ENCODE assay signal across 8 cellular contexts in genomic region chr4:154743683-154744340, GRCh38. TPM values are rescaled to one million over a fixed set of nuclear protein-coding genes. Genes with fewer than 3 reads are reported as not detected.
A peak's percentile ranks its signal among the peaks of the same experiment; 100 is the strongest.
DNase-seq lines count a peak whose midpoint lies in the region; ATAC-seq, FAIRE-seq and TF ChIP-seq lines count a peak whose summit lies in the region.

Gene LRAT (plus strand): TSS chr4:154744000. CDS start chr4:154744327, 327 bp downstream.

- H3K36me3 ChIP-seq in H7 (replicated peaks; ENCODE audit: control insufficient read depth, insufficient read depth, low read length) (no peaks in the 10 kb centered on the region), NT2/D1 (ENCODE audit: insufficient read depth, insufficient read length, low read length) (no peaks in the 10 kb centered on the region), GM12878 (ENCODE audit: control insufficient read depth in 2 of 2, insufficient read depth in 2 of 2, low read length in 1 of 2) (no peaks in the 10 kb centered on the region), iPS-15b (ENCODE audit: control insufficient read depth, insufficient read depth, low read length) (no peaks in the 10 kb centered on the region), sigmoid colon (no peaks in the 10 kb centered on the region)

- TF ChIP-seq CTCF in CD14-positive monocyte (IDR thresholded peaks at IDR 0.05) (no peak), GM12878 (IDR thresholded peaks at IDR 0.05 in 2 of 3, conservative IDR thresholded peaks at IDR 0.05 in 1 of 3; ENCODE audit: control insufficient read depth in 2 of 3, extremely low read depth in 1 of 3, insufficient read depth in 1 of 3, low read depth in 3 of 3, low read length in 3 of 3) (no peak), sigmoid colon (IDR thresholded peaks at IDR 0.05) (peak in 1 of 4 experiments; percentile 11)

- H3K9me3 Mint-ChIP-seq in CD14-positive monocyte = peaks cover 0 to 25% (median 13%) of the 10 kb centered on the region in 7 donors

- no peak for TF ChIP-seq RAD21 in GM12878 (IDR thresholded peaks at IDR 0.05; ENCODE audit: insufficient read depth, low read depth, low read length)

- intact Hi-C loops in CD14-positive monocyte (cut with micrococcal nuclease) (no loop called here), GM12878 (cut with micrococcal nuclease; ENCODE audit: unreplicated experiment) (no loop called here), sigmoid colon (cut with DNase I) (no loop called here)

- H3K36me3 Mint-ChIP-seq in CD14-positive monocyte = peaks cover 0 to 2% of the 10 kb centered on the region in 2 donors

- H3K4me3 Mint-ChIP-seq in CD14-positive monocyte = peak within 1 kb of the TSS; percentile 81 to 97

- peak; percentile 38; the same call in 1 of the 3 replicates for ATAC-seq in GM12878
- no peak for ATAC-seq in HG02870 (IDR thresholded peaks at IDR 0.05; ENCODE audit: unreplicated experiment)
- ATAC-seq in GM19467 (IDR thresholded peaks at IDR 0.05; ENCODE audit: unreplicated experiment) = no peak

- SMC1A ChIA-PET in GM12878 (lab: Charles Lee; ENCODE audit: uncharacterized antibody, unreplicated experiment) = no interaction called here

- H3K4me3 ChIP-seq in H7 (ENCODE audit: insufficient read depth, low read depth, low read length) (peak within 1 kb of the TSS; percentile 86), NT2/D1 (ENCODE audit: insufficient read length, low read depth) (peak within 1 kb of the TSS; percentile 78), GM12878 (no peak within 1 kb of the TSS), iPS-15b (ENCODE audit: low read depth, low read length) (peak within 1 kb of the TSS; percentile 90), sigmoid colon (peak within 1 kb of the TSS; percentile 41 to 65 (median 63))

- H3K9ac ChIP-seq in NT2/D1 (ENCODE audit: insufficient read length, low read depth) (peak within 1 kb of the TSS; percentile 72), GM12878 (ENCODE audit: control insufficient read depth, insufficient read depth, low read length) (no peak within 1 kb of the TSS), iPS-15b (ENCODE audit: low read depth, low read length) (peak within 1 kb of the TSS; percentile 56)

- DNase-seq in CD14-positive monocyte (ENCODE audit: low spot score) (no peak), H7 (peak; percentile 94), NT2/D1 (ENCODE audit: low read depth, low spot score) (peak; percentile 67), GM12878 (ENCODE audit: low read depth, low spot score) (no peak), sigmoid colon (peak; percentile 73)

- peak within 1 kb of the TSS; percentile 7; the same call in 1 of the 2 replicates for H3K4me2 ChIP-seq in GM12878 (ENCODE audit: control insufficient read depth, insufficient read depth)

- H3K9me3 ChIP-seq in NT2/D1 (ENCODE audit: insufficient read depth, low read length) = no peaks in the 10 kb centered on the region
- no peaks in the 10 kb centered on the region for H3K9me3 ChIP-seq in GM12878 (replicated peaks; ENCODE audit: control insufficient read depth, insufficient read depth, low read length)
- H3K9me3 ChIP-seq in iPS-15b (ENCODE audit: control insufficient read depth, insufficient read depth, low read length) = no peaks in the 10 kb centered on the region
- no peaks in the 10 kb centered on the region for H3K9me3 ChIP-seq in sigmoid colon

- H3K27ac ChIP-seq in GM12878 (ENCODE audit: control insufficient read depth, insufficient read depth) (no peak within 1 kb of the TSS), sigmoid colon (peak within 1 kb of the TSS in 2 of 4 donors; percentile 29 to 46)

- peak within 1 kb of the TSS in 2 of 7 donors; percentile 54 to 64 for H3K27ac Mint-ChIP-seq in CD14-positive monocyte

- RAD21 ChIA-PET in GM12878 (lab: Charles Lee; ENCODE audit: unreplicated experiment) = no interaction called here

- H2AFZ ChIP-seq in GM12878 (ENCODE audit: control insufficient read depth, low read depth, low read length) = no peak within 1 kb of the TSS

- peaks cover 54 to 76% (median 74%) of the 10 kb centered on the region in 3 donors for H3K27me3 Mint-ChIP-seq in CD14-positive monocyte (ENCODE audit: low read depth in 3 of 3)

- peaks cover 29% of the 10 kb centered on the region for H3K27me3 ChIP-seq in H7 (ENCODE audit: control insufficient read depth, insufficient read depth, low read length)
- peaks cover 60% of the 10 kb centered on the region for H3K27me3 ChIP-seq in NT2/D1 (ENCODE audit: insufficient read depth, insufficient read length)
- H3K27me3 ChIP-seq in GM12878 (replicated peaks in 1 of 2; ENCODE audit: control insufficient read depth in 2 of 2, insufficient read depth in 2 of 2, low read length in 1 of 2) = peaks cover 9 to 12% of the 10 kb centered on the region in 2 experiments
- H3K27me3 ChIP-seq in iPS-15b (ENCODE audit: control insufficient read depth, insufficient read depth, low read length) = peaks cover 31% of the 10 kb centered on the region
- H3K27me3 ChIP-seq in sigmoid colon = peaks cover 0 to 29% (median 4%) of the 10 kb centered on the region in 3 donors

- 59% methylated on average over 44 of the region's 55 CpGs for WGBS in GM12878 (ENCODE audit: insufficient coverage, insufficient replicate concordance, low lambda C conversion rate, missing lambda C conversion rate)
- WGBS in sigmoid colon, 2 donors = 2 to 3% methylated on average over 55 of the region's 55 CpGs

- TF ChIP-seq POLR2A in GM12878 (IDR thresholded peaks at IDR 0.05; ENCODE audit: low read depth, low read length) (no peak), sigmoid colon (IDR thresholded peaks at IDR 0.05) (no peak)

- TF ChIP-seq EP300 in GM12878 (IDR thresholded peaks at IDR 0.05; ENCODE audit: borderline replicate concordance in 1 of 2, control insufficient read depth in 1 of 2, low read depth in 2 of 2, low read length in 2 of 2) (no peak), sigmoid colon (IDR thresholded peaks at IDR 0.05) (no peak)

- no peaks in the 10 kb centered on the region for H3K79me2 ChIP-seq in GM12878 (ENCODE audit: control insufficient read depth, insufficient read depth, low read length)

- no peaks in the 10 kb centered on the region for H4K20me1 ChIP-seq in GM12878 (ENCODE audit: control insufficient read depth, insufficient read depth)

- no TSS peak for BruUV-seq in GM12878 (replicated peaks; lab: Mats Ljungman, UMichigan)

- CTCF ChIA-PET in GM12878 (lab: Yijun Ruan, JAX) = no interaction called here

- POLR2A ChIA-PET in GM12878 (lab: Charles Lee) = no interaction called here

- no peak for FAIRE-seq in GM12878 (lab: Jason Lieb, UNC)

- peaks cover 2% of the 10 kb centered on the region for H3K4me1 ChIP-seq in NT2/D1 (ENCODE audit: insufficient read depth, insufficient read length)
- no peaks in the 10 kb centered on the region for H3K4me1 ChIP-seq in GM12878 (ENCODE audit: control insufficient read depth, insufficient read depth, low read length)
- H3K4me1 ChIP-seq in iPS-15b (ENCODE audit: control insufficient read depth, insufficient read depth, low read length) = peaks cover 18% of the 10 kb centered on the region
- H3K4me1 ChIP-seq in sigmoid colon = peaks cover 0 to 29% (median 26%) of the 10 kb centered on the region in 4 donors

- in situ Hi-C loops in GM12878 (cut with MboI) = no loop called here

- H3K4me1 Mint-ChIP-seq in CD14-positive monocyte = peaks cover 19% of the 10 kb centered on the region

TF ChIP-seq in GM12878, 131 proteins besides CTCF, POLR2A, EP300 and RAD21:
- TF ChIP-seq RCOR1 (conservative IDR thresholded peaks at IDR 0.05; ENCODE audit: low read depth, low read length) (no peak), NRF1 (conservative IDR thresholded peaks at IDR 0.05; ENCODE audit: low read depth, low read length) (no peak), BCL3 (IDR thresholded peaks at IDR 0.05; ENCODE audit: borderline replicate concordance, insufficient read depth, low read depth, low read length, poor library complexity, severe bottlenecking) (no peak), MYB (IDR thresholded peaks at IDR 0.05; ENCODE audit: borderline replicate concordance, low read depth, low read length) (no peak), FOS (IDR thresholded peaks at IDR 0.05; ENCODE audit: borderline replicate concordance, extremely low read depth, insufficient read length) (no peak), RFX5 (IDR thresholded peaks at IDR 0.05; ENCODE audit: low read depth, low read length) (no peak)

RNA-seq across cellular contexts. Expression of gene LRAT, which starts in this region (rescaled TPM):
- polyA plus RNA-seq in CD14-positive monocyte (not detected), GM12878 (2011; rRNA removed) (not detected in 2 replicates), GM12878 (2014; fragmentation: Illumina TruSeq; extraction: Trizol) (not detected in 2 replicates), GM12878 (2014; fragmentation: Nextera tagmentation; extraction: Ambion mirVana) (not detected), GM12878 (2014; rRNA removed) (not detected in 2 replicates), GM12878 (2016; fragmentation: Nextera tagmentation; extraction: Ambion mirVana) (under 1 TPM; 0.07 to 0.08 TPM), sigmoid colon (under 1 TPM in 2 of 3 donors, not detected in 1; 0.25 to 0.60 TPM)
- 15.8 and 35.1 TPM in 2 replicates for total RNA-seq in H7 (2014; rRNA removed; shearing (Covaris generic))
- total RNA-seq in GM12878 (2013; cell fraction: nucleolus; rRNA removed) = not detected in 2 replicates
- total RNA-seq in GM12878 (2014; rRNA removed) (not detected in 2 replicates), GM12878 (2014; rRNA removed; fragmentation: Illumina TruSeq; extraction: Trizol) (not detected in 2 replicates), GM12878 (2021) (not detected in 2 replicates), sigmoid colon (1 to 10 TPM in 3 of 4 donors, under 1 TPM in 1; 0.83 to 2.1 (median 1.6) TPM)
- not detected for polyA plus RNA-seq in GM12878 (2011; ENCODE audit: low read depth)
- not detected in 2 replicates for polyA plus RNA-seq in GM12878 (2011; cell fraction: cytosol; rRNA removed)
- polyA plus RNA-seq in GM12878 (2011; cell fraction: nucleus; rRNA removed) = not detected in 2 replicates
- polyA plus RNA-seq in GM12878 (2012) = not detected in 2 replicates
- not detected in 2 replicates for polyA minus RNA-seq in GM12878 (2011; rRNA and poly(A)+ RNA removed)
- not detected in 2 replicates for polyA minus RNA-seq in GM12878 (2011; cell fraction: cytosol; rRNA and poly(A)+ RNA removed)
- polyA minus RNA-seq in GM12878 (2011; cell fraction: nucleus; rRNA and poly(A)+ RNA removed) = not detected in 2 replicates

Comparison
In these comparisons a context has a peak if more than half of its experiments do, and no peak if none do; other contexts are left out.
1. Peak in ATAC-seq and H3K4me2 ChIP-seq in GM12878; RNA of the gene not detected or under 1 TPM.
2. DNase-seq: peak in H7 (single experiment), NT2/D1 (single experiment) and sigmoid colon (single experiment); none in CD14-positive monocyte (single experiment) and GM12878 (single experiment).